ENCODE assay signal across 13 cellular contexts in genomic region chr2:238846503-238847431, GRCh38. TPM values are rescaled to one million over a fixed set of nuclear protein-coding genes. Genes with fewer than 3 reads are reported as not detected.
DNase-seq lines count a peak whose midpoint lies in the region; ATAC-seq and TF ChIP-seq lines count a peak whose summit lies in the region.
"Had no signal": no experiment of that assay in that cellular context is flagged by ENCODE, and none has a peak within 500 bp of the region (broad histone marks: within the 10 kb centered on the region; RNA-seq: fewer than 3 reads in every experiment).

No MANE protein-coding gene starts in this region.

- H3K27ac ChIP-seq in left ventricle myocardium inferior (replicated peaks): peak overlapping the region; percentile 78
- H3K27ac ChIP-seq in osteoblast (ENCODE audit: low read depth, low read length): no peak overlapping the region

- no peaks in the 10 kb centered on the region for H3K36me3 ChIP-seq in left ventricle myocardium inferior
- H3K36me3 ChIP-seq in osteoblast (ENCODE audit: insufficient read depth, low read length): no peaks in the 10 kb centered on the region

- H3K27me3 ChIP-seq in left ventricle myocardium inferior (ENCODE audit: low read depth): peaks cover 99% of the 10 kb centered on the region
- H3K27me3 ChIP-seq in osteoblast (ENCODE audit: insufficient read depth, low read length): peaks cover 4% of the 10 kb centered on the region

- ATAC-seq in GM21390 (IDR thresholded peaks at IDR 0.05; ENCODE audit: unreplicated experiment) (no peak), GM18909 (IDR thresholded peaks at IDR 0.05; ENCODE audit: poor library complexity, unreplicated experiment) (no peak)

- no peak for DNase-seq in AG04449 (ENCODE audit: low read depth, low spot score)
- DNase-seq in astrocyte of the cerebellum (ENCODE audit: low read depth): no peak
- no peak for DNase-seq in left ventricle myocardium inferior
- DNase-seq in osteoblast (ENCODE audit: insufficient read length, low spot score, missing footprints): peak; percentile 92
- DNase-seq in NCI-H524 (lab: John Stamatoyannopoulos, UW): no peak
- no peak for DNase-seq in NCI-H1694 (lab: John Stamatoyannopoulos, UW)
- DNase-seq: activated naive CD8-positive, alpha-beta T cell treated with anti-CD3 and anti-CD28 coated beads, Interleukin-2, amount 10 ng/mL, durations not matched to agents 7 days and 5 days; CD8-positive, alpha-beta memory T cell; naive B cell; NCI-H1436 had no signal

- TF ChIP-seq CTCF in AG04449 (IDR thresholded peaks at IDR 0.05; ENCODE audit: insufficient read depth, low read length, missing control alignments) (no peak), astrocyte of the cerebellum (IDR thresholded peaks at IDR 0.05; ENCODE audit: low read depth, low read length, missing control alignments) (peak; percentile 19), left ventricle myocardium inferior (IDR thresholded peaks at IDR 0.05; ENCODE audit: borderline replicate concordance) (no peak), osteoblast (IDR thresholded peaks at IDR 0.05; ENCODE audit: extremely low read depth, low read depth, low read length) (no peak)

- H3K9me3 ChIP-seq in left ventricle myocardium inferior (replicated peaks) (no peaks in the 10 kb centered on the region), osteoblast (ENCODE audit: low read depth, low read length) (no peaks in the 10 kb centered on the region)

- no peaks in the 10 kb centered on the region for H4K20me1 ChIP-seq in osteoblast (ENCODE audit: insufficient read depth, low read length)

- in situ Hi-C loops in astrocyte of the cerebellum (cut with HindIII; ENCODE audit: low sequenced_read_pairs): no loop called here

- H3K4me1 ChIP-seq in left ventricle myocardium inferior (peaks cover 31% of the 10 kb centered on the region), osteoblast (ENCODE audit: insufficient read depth, low read length) (peaks cover 7% of the 10 kb centered on the region)

- peak overlapping the region; percentile 93 for H3K4me2 ChIP-seq in osteoblast (ENCODE audit: insufficient read depth, low read length)

- intact Hi-C loops in left ventricle myocardium inferior (cut with micrococcal nuclease): no loop called here

- H3K4me3 ChIP-seq in AG04449 (ENCODE audit: low read depth, low read length): peak overlapping the region; percentile 89
- peak overlapping the region; percentile 82 for H3K4me3 ChIP-seq in astrocyte of the cerebellum (ENCODE audit: low read depth, low read length)
- H3K4me3 ChIP-seq in left ventricle myocardium inferior: peak overlapping the region; percentile 67
- H3K4me3 ChIP-seq in osteoblast (ENCODE audit: insufficient read depth, low read length): peak overlapping the region; percentile 84

- H3K79me2 ChIP-seq in osteoblast (ENCODE audit: insufficient read depth, low read length): peaks cover 28% of the 10 kb centered on the region

- peak overlapping the region; percentile 87 for H2AFZ ChIP-seq in osteoblast (ENCODE audit: low read length)

- POLR2A ChIA-PET in AG04449 (lab: Yijun Ruan, JAX): interaction anchor here (1.2 to 2.6 kb wide), 5 partner anchors 9 to 328 kb away, joined by 3 to 22 read pairs (median 8); no protein-coding TSS in a partner anchor

- CTCF ChIA-PET in AG04449 (lab: Yijun Ruan, JAX): interaction anchor here (0.8 to 3.8 kb wide), 9 partner anchors 11 to 476 kb away, joined by 3 to 25 read pairs (median 4); no protein-coding TSS in a partner anchor

RNA-seq across cellular contexts. Expression of gene TWIST2, which starts 1.1 kb away (rescaled TPM):
- 2.7 TPM for total RNA-seq in left ventricle myocardium inferior
- 9.4 TPM in 2 replicates for total RNA-seq in osteoblast
- total RNA-seq: activated naive CD8-positive, alpha-beta T cell treated with anti-CD3 and anti-CD28 coated beads, Interleukin-2, amount 10 ng/mL, durations not matched to agents 7 days and 5 days; CD8-positive, alpha-beta memory T cell; T-helper 2 cell treated with Interferon-gamma antibody and Interleukin-4, amounts not matched to agents 100 ng/mL and 5 ng/mL, for 36 hours had no signal
